Comparison of ENCODE assay signal across 19 cellular contexts in the genomic region with DNA sequence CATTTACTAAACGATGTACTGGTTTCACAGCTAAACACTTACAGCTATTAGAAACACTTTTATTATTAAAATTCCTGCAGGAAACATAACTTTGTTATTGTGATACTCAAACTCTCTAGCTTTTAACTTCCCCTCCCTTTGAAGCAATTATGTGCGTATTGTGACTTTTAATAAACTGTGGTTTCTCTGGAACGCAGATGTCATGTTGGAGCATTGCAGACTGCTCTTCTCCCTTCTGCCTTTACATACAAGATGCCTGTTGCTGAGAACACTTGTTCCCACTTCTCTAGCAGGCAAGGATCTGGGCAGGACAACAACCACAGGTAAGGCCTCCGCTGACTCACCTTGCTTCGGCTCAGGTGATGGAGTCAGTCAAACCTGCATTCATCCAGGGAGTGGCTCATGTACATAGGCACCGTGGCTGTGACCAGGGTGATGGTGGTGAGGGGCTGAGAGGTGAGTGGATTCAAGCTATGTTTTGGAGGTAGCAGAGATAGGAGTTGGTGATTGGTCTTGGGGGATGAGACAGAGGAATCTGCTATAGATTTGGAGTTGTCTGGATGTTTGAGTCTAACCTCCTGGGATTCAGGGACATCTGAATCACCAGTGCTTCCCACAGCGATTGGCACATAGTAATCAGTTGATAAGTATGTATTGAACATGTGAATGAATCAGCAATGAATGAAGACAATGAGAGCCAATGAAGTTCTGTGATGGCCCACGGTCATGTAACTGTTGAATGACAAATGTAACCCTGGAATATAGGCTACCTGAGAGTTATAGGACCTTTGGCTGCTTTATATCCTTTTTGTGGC.
A peak's percentile ranks its signal among the peaks of the same experiment; 100 is the strongest.
DNase-seq lines count a peak whose midpoint lies in the region; ATAC-seq and TF ChIP-seq lines count a peak whose summit lies in the region.
"Had no signal": no experiment of that assay in that cellular context is flagged by ENCODE, and none has a peak within 500 bp of the region (broad histone marks: within the 10 kb centered on the region; RNA-seq: fewer than 3 reads in every experiment).

No MANE protein-coding gene starts in this region.

- peak; percentile 17 for DNase-seq in HPDE6-E6E7 (ENCODE audit: extremely low spot score)
- DNase-seq in mammary epithelial cell, result peak; percentile 75
- peak; percentile 23 for DNase-seq in fibroblast of gingiva (ENCODE audit: low read depth)
- no peak for DNase-seq in neural progenitor cell (ENCODE audit: low spot score)
- DNase-seq in stimulated activated effector memory CD8-positive, alpha-beta T cell treated with anti-CD3 and anti-CD28 coated beads, Interleukin-12 subunit alpha, Interleukin-12 subunit beta, amount 100 ng/mL, for 72 hours (ENCODE audit: low spot score in 2 of 2), result no peak
- DNase-seq in NCI-H1694 treated with DMSO at 0.1 percent for 48 hours (lab: John Stamatoyannopoulos, UW), result no peak
- no peak for DNase-seq in effector CD8-positive, alpha-beta T cell (lab: John Stamatoyannopoulos, UW)
- DNase-seq in activated T-helper 1 cell treated with anti-CD3 and anti-CD28 coated beads, Interleukin-12 subunit alpha, Interleukin-12 subunit beta, Interleukin-2, Interleukin-4 antibody, amounts not matched to agents 30 ng/mL and 10 ng/mL and 1 ng/mL, durations not matched to agents 14 hours and 24 hours and 36 hours (ENCODE audit: low spot score), result no peak
- DNase-seq: C1 segment of cervical spinal cord, DMS79 treated with DMSO at 0.1 percent for 48 hours, GDM1, NCI-H1105 treated with DMSO at 0.1 percent for 48 hours, NCI-H187, NCI-H446 treated with DMSO at 0.1 percent for 48 hours, OCI-M1, RPMI8226, SJCRH30 had no signal

- no peaks in the 10 kb centered on the region for H3K36me3 Mint-ChIP-seq in neural progenitor cell
- H3K36me3 Mint-ChIP-seq in stimulated activated effector memory CD8-positive, alpha-beta T cell treated with anti-CD3 and anti-CD28 coated beads, Interleukin-12 subunit alpha, Interleukin-12 subunit beta, amount 100 ng/mL, for 72 hours, result no peaks in the 10 kb centered on the region
- H3K36me3 Mint-ChIP-seq in activated T-helper 1 cell treated with anti-CD3 and anti-CD28 coated beads, Interleukin-12 subunit alpha, Interleukin-12 subunit beta, Interleukin-2, Interleukin-4 antibody, amounts not matched to agents 30 ng/mL and 10 ng/mL and 1 ng/mL, durations not matched to agents 14 hours and 24 hours and 36 hours (ENCODE audit: low read depth), result no peaks in the 10 kb centered on the region
- H3K36me3 Mint-ChIP-seq: IgD-negative memory B cell had no signal

- H3K9me3 Mint-ChIP-seq in neural progenitor cell, result no peaks in the 10 kb centered on the region
- H3K9me3 Mint-ChIP-seq in stimulated activated effector memory CD8-positive, alpha-beta T cell treated with anti-CD3 and anti-CD28 coated beads, Interleukin-12 subunit alpha, Interleukin-12 subunit beta, amount 100 ng/mL, for 72 hours, result peaks cover 4% of the 10 kb centered on the region
- peaks cover 5% of the 10 kb centered on the region for H3K9me3 Mint-ChIP-seq in activated T-helper 1 cell treated with anti-CD3 and anti-CD28 coated beads, Interleukin-12 subunit alpha, Interleukin-12 subunit beta, Interleukin-2, Interleukin-4 antibody, amounts not matched to agents 30 ng/mL and 10 ng/mL and 1 ng/mL, durations not matched to agents 14 hours and 24 hours and 36 hours
- H3K9me3 Mint-ChIP-seq: IgD-negative memory B cell had no signal

- H3F3A ChIP-seq in neural progenitor cell (ENCODE audit: low read depth), result no peaks in the 10 kb centered on the region

- no peaks in the 10 kb centered on the region for H3K9me3 ChIP-seq in mammary epithelial cell (replicated peaks; ENCODE audit: insufficient read depth, low read length)
- no peaks in the 10 kb centered on the region for H3K9me3 ChIP-seq in neural progenitor cell (ENCODE audit: low read depth)
- H3K9me3 ChIP-seq: SJCRH30 had no signal

- WGBS in mammary epithelial cell (ENCODE audit: low coverage, missing lambda C conversion rate), result 17% methylated on average over 8 of the region's 8 CpGs

- peak overlapping the region; percentile 33 for H3K4me2 ChIP-seq in mammary epithelial cell (ENCODE audit: insufficient read depth, low read depth, low read length)
- no peak overlapping the region for H3K4me2 ChIP-seq in neural progenitor cell

- H3K27ac Mint-ChIP-seq in neural progenitor cell, result peak overlapping the region; percentile 11
- no peak overlapping the region for H3K27ac Mint-ChIP-seq in stimulated activated effector memory CD8-positive, alpha-beta T cell treated with anti-CD3 and anti-CD28 coated beads, Interleukin-12 subunit alpha, Interleukin-12 subunit beta, amount 100 ng/mL, for 72 hours
- no peak overlapping the region for H3K27ac Mint-ChIP-seq in activated T-helper 1 cell treated with anti-CD3 and anti-CD28 coated beads, Interleukin-12 subunit alpha, Interleukin-12 subunit beta, Interleukin-2, Interleukin-4 antibody, amounts not matched to agents 30 ng/mL and 10 ng/mL and 1 ng/mL, durations not matched to agents 14 hours and 24 hours and 36 hours
- H3K27ac Mint-ChIP-seq: IgD-negative memory B cell had no signal

- no TSS peak for BruUV-seq in mammary epithelial cell (replicated peaks; lab: Mats Ljungman, UMichigan)

- peaks cover 8% of the 10 kb centered on the region for H3K27me3 Mint-ChIP-seq in neural progenitor cell (ENCODE audit: insufficient read depth, low read depth)
- peaks cover 11% of the 10 kb centered on the region for H3K27me3 Mint-ChIP-seq in activated T-helper 1 cell treated with anti-CD3 and anti-CD28 coated beads, Interleukin-12 subunit alpha, Interleukin-12 subunit beta, Interleukin-2, Interleukin-4 antibody, amounts not matched to agents 30 ng/mL and 10 ng/mL and 1 ng/mL, durations not matched to agents 14 hours and 24 hours and 36 hours (ENCODE audit: insufficient read depth)
- H3K27me3 Mint-ChIP-seq: IgD-negative memory B cell had no signal

- ATAC-seq in stimulated activated effector memory CD8-positive, alpha-beta T cell treated with anti-CD3 and anti-CD28 coated beads, Interleukin-12 subunit alpha, Interleukin-12 subunit beta, amount 100 ng/mL, for 72 hours, result no peak
- ATAC-seq: GM12878 had no signal

- H3K36me3 ChIP-seq in mammary epithelial cell (ENCODE audit: insufficient read depth, low read length), result no peaks in the 10 kb centered on the region
- no peaks in the 10 kb centered on the region for H3K36me3 ChIP-seq in neural progenitor cell
- H3K36me3 ChIP-seq: SJCRH30 had no signal

- intact Hi-C loops in mammary epithelial cell (cut with micrococcal nuclease), result loop anchor here (5.0 kb wide), 1 partner anchor 107 kb away; a partner anchor contains a TSS
- intact Hi-C loops in activated T-helper 1 cell treated with anti-CD3 and anti-CD28 coated beads, Interleukin-12 subunit alpha, Interleukin-12 subunit beta, Interleukin-2, Interleukin-4 antibody, amounts not matched to agents 30 ng/mL and 10 ng/mL and 1 ng/mL, durations not matched to agents 14 hours and 24 hours and 36 hours (cut with micrococcal nuclease), result no loop called here

- no peak for TF ChIP-seq CTCF in mammary epithelial cell (conservative IDR thresholded peaks at IDR 0.05 in 1 of 2, IDR thresholded peaks at IDR 0.05 in 1 of 2; ENCODE audit: extremely low read depth in 1 of 2, insufficient read depth in 1 of 2, low read depth in 1 of 2, low read length in 2 of 2)
- no peak for TF ChIP-seq CTCF in neural progenitor cell (IDR thresholded peaks at IDR 0.05)

- H2AFZ ChIP-seq in mammary epithelial cell (ENCODE audit: low read depth, low read length) (peak overlapping the region; percentile 77), neural progenitor cell (replicated peaks) (no peak overlapping the region)

- in situ Hi-C loops in mammary epithelial cell (cut with MboI; ENCODE audit: low sequenced_read_pairs in 2 of 2), result no loop called here

- H4K20me1 ChIP-seq in mammary epithelial cell (ENCODE audit: insufficient read depth, low read length) (no peaks in the 10 kb centered on the region), neural progenitor cell (ENCODE audit: low read depth) (no peaks in the 10 kb centered on the region)

- CTCF ChIA-PET in mammary epithelial cell (lab: Charles Lee; ENCODE audit: low non-redundant PET), result no interaction called here

- H3K4me3 Mint-ChIP-seq in neural progenitor cell, result no peak overlapping the region
- H3K4me3 Mint-ChIP-seq in stimulated activated effector memory CD8-positive, alpha-beta T cell treated with anti-CD3 and anti-CD28 coated beads, Interleukin-12 subunit alpha, Interleukin-12 subunit beta, amount 100 ng/mL, for 72 hours, result no peak overlapping the region
- no peak overlapping the region for H3K4me3 Mint-ChIP-seq in activated T-helper 1 cell treated with anti-CD3 and anti-CD28 coated beads, Interleukin-12 subunit alpha, Interleukin-12 subunit beta, Interleukin-2, Interleukin-4 antibody, amounts not matched to agents 30 ng/mL and 10 ng/mL and 1 ng/mL, durations not matched to agents 14 hours and 24 hours and 36 hours
- H3K4me3 Mint-ChIP-seq: IgD-negative memory B cell had no signal

- no peaks in the 10 kb centered on the region for H3K27me3 ChIP-seq in mammary epithelial cell (ENCODE audit: insufficient read depth, low read length)
- H3K27me3 ChIP-seq in neural progenitor cell, result no peaks in the 10 kb centered on the region
- H3K27me3 ChIP-seq: SJCRH30 had no signal

- H3K4me3 ChIP-seq in mammary epithelial cell (replicated peaks in 1 of 3; ENCODE audit: insufficient read depth in 1 of 3, low read depth in 2 of 3, low read length in 3 of 3) (no peak overlapping the region), neural progenitor cell (no peak overlapping the region)
- H3K4me3 ChIP-seq: GM12878, SJCRH30 had no signal

- peaks cover 10% of the 10 kb centered on the region for H3K4me1 Mint-ChIP-seq in neural progenitor cell
- no peaks in the 10 kb centered on the region for H3K4me1 Mint-ChIP-seq in stimulated activated effector memory CD8-positive, alpha-beta T cell treated with anti-CD3 and anti-CD28 coated beads, Interleukin-12 subunit alpha, Interleukin-12 subunit beta, amount 100 ng/mL, for 72 hours
- no peaks in the 10 kb centered on the region for H3K4me1 Mint-ChIP-seq in activated T-helper 1 cell treated with anti-CD3 and anti-CD28 coated beads, Interleukin-12 subunit alpha, Interleukin-12 subunit beta, Interleukin-2, Interleukin-4 antibody, amounts not matched to agents 30 ng/mL and 10 ng/mL and 1 ng/mL, durations not matched to agents 14 hours and 24 hours and 36 hours (ENCODE audit: low read depth)
- H3K4me1 Mint-ChIP-seq: IgD-negative memory B cell had no signal

- no peak overlapping the region for H3K9ac ChIP-seq in mammary epithelial cell (ENCODE audit: insufficient read depth, low read length)
- H3K9ac ChIP-seq in neural progenitor cell, result no peak overlapping the region

- H3K4me1 ChIP-seq in mammary epithelial cell (ENCODE audit: insufficient read depth, low read length) (peaks cover 18% of the 10 kb centered on the region), neural progenitor cell (no peaks in the 10 kb centered on the region)
- H3K4me1 ChIP-seq: SJCRH30 had no signal

- dilution Hi-C loops in mammary epithelial cell (cut with HindIII; ENCODE audit: low sequenced_read_pairs), result no loop called here

- H3K27ac ChIP-seq in mammary epithelial cell (ENCODE audit: insufficient read depth, low read depth, low read length) (peak overlapping the region; percentile 64), neural progenitor cell (no peak overlapping the region)
- H3K27ac ChIP-seq: SJCRH30 had no signal

- no peaks in the 10 kb centered on the region for H3K79me2 ChIP-seq in mammary epithelial cell (ENCODE audit: insufficient read depth, low read length)
- no peaks in the 10 kb centered on the region for H3K79me2 ChIP-seq in neural progenitor cell (ENCODE audit: low read depth)

Comparison
In these comparisons a context has a peak if more than half of its experiments do, and no peak if none do; other contexts are left out.
1. DNase-seq: peak in HPDE6-E6E7 (single experiment), mammary epithelial cell (single experiment) and fibroblast of gingiva (single experiment); none in neural progenitor cell (single experiment), stimulated activated effector memory CD8-positive, alpha-beta T cell treated with anti-CD3 and anti-CD28 coated beads, Interleukin-12 subunit alpha, Interleukin-12 subunit beta, amount 100 ng/mL, for 72 hours (0 of 2), NCI-H1694 treated with DMSO at 0.1 percent for 48 hours (single experiment), effector CD8-positive, alpha-beta T cell (single experiment) and activated T-helper 1 cell treated with anti-CD3 and anti-CD28 coated beads, Interleukin-12 subunit alpha, Interleukin-12 subunit beta, Interleukin-2, Interleukin-4 antibody, amounts not matched to agents 30 ng/mL and 10 ng/mL and 1 ng/mL, durations not matched to agents 14 hours and 24 hours and 36 hours (single experiment).